21 cellular contexts compared by ENCODE assay signal in the genomic region with DNA sequence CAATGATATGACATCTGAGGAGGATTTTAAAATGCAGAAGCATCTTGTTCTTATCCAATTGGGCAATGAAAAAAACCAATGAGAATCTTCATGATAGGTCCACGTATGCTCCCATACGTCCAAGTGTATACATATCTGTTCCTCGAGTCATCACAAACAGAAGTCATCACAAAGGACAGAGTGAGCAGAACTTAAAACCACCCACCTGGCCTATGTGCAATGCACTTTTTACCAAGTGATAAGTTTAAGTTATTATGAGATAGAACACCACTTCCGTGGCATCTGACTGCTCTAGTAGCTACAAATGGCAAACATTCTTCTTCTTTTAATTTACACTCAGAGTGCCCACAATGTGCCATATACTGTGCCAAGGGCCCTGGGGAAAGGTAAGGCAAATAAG.
"Had no signal": no experiment of that assay in that cellular context is flagged by ENCODE, and none has a peak within 500 bp of the region (broad histone marks: within the 10 kb centered on the region; RNA-seq: fewer than 3 reads in every experiment).

No MANE protein-coding gene starts in this region.

- H3K4me3 Mint-ChIP-seq: activated naive CD4-positive, alpha-beta T cell treated with anti-CD3 and anti-CD28 coated beads, Interleukin-2, amount 50 U/mL, for 24 hours; activated T-helper 1 cell treated with anti-CD3 and anti-CD28 coated beads, Interleukin-12 subunit alpha, Interleukin-12 subunit beta, Interleukin-2, Interleukin-4 antibody, amounts not matched to agents 30 ng/mL and 10 ng/mL and 1 ng/mL, durations not matched to agents 14 hours and 24 hours and 36 hours; brain; memory B cell; neural crest cell; stimulated activated naive B cell treated with anti-CD40 and anti-IgM and Interleukin-4, amounts not matched to agents 10 μg/mL and 1 μg/mL and 100 μg/mL, for 72 hours; T-cell; T-helper 2 cell treated with Interferon-gamma antibody and Interleukin-4, amounts not matched to agents 5 μg/mL and 100 μg/mL, for 36 hours; type B pancreatic cell; WTC11 had no signal

- H3K9me3 Mint-ChIP-seq: activated naive CD4-positive, alpha-beta T cell treated with anti-CD3 and anti-CD28 coated beads, Interleukin-2, amount 50 U/mL, for 24 hours; activated T-helper 1 cell treated with anti-CD3 and anti-CD28 coated beads, Interleukin-12 subunit alpha, Interleukin-12 subunit beta, Interleukin-2, Interleukin-4 antibody, amounts not matched to agents 30 ng/mL and 10 ng/mL and 1 ng/mL, durations not matched to agents 14 hours and 24 hours and 36 hours; memory B cell; neural crest cell; stimulated activated naive B cell treated with anti-CD40 and anti-IgM and Interleukin-4, amounts not matched to agents 10 μg/mL and 1 μg/mL and 100 μg/mL, for 72 hours; T-cell; T-helper 2 cell treated with Interferon-gamma antibody and Interleukin-4, amounts not matched to agents 5 μg/mL and 100 μg/mL, for 36 hours; type B pancreatic cell; WTC11 had no signal

- H3K27me3 Mint-ChIP-seq: activated naive CD4-positive, alpha-beta T cell treated with anti-CD3 and anti-CD28 coated beads, Interleukin-2, amount 50 U/mL, for 24 hours; memory B cell; stimulated activated naive B cell treated with anti-CD40 and anti-IgM and Interleukin-4, amounts not matched to agents 10 μg/mL and 1 μg/mL and 100 μg/mL, for 72 hours; T-cell had no signal

- H3K4me1 Mint-ChIP-seq: memory B cell; stimulated activated naive B cell treated with anti-CD40 and anti-IgM and Interleukin-4, amounts not matched to agents 10 μg/mL and 1 μg/mL and 100 μg/mL, for 72 hours had no signal

- H3K27ac Mint-ChIP-seq: activated naive CD4-positive, alpha-beta T cell treated with anti-CD3 and anti-CD28 coated beads, Interleukin-2, amount 50 U/mL, for 24 hours; activated T-helper 1 cell treated with anti-CD3 and anti-CD28 coated beads, Interleukin-12 subunit alpha, Interleukin-12 subunit beta, Interleukin-2, Interleukin-4 antibody, amounts not matched to agents 30 ng/mL and 10 ng/mL and 1 ng/mL, durations not matched to agents 14 hours and 24 hours and 36 hours; memory B cell; stimulated activated naive B cell treated with anti-CD40 and anti-IgM and Interleukin-4, amounts not matched to agents 10 μg/mL and 1 μg/mL and 100 μg/mL, for 72 hours; T-helper 2 cell treated with Interferon-gamma antibody and Interleukin-4, amounts not matched to agents 5 μg/mL and 100 μg/mL, for 36 hours; type B pancreatic cell; WTC11 had no signal

- H3K36me3 Mint-ChIP-seq: activated naive CD4-positive, alpha-beta T cell treated with anti-CD3 and anti-CD28 coated beads, Interleukin-2, amount 50 U/mL, for 24 hours; brain; memory B cell; stimulated activated naive B cell treated with anti-CD40 and anti-IgM and Interleukin-4, amounts not matched to agents 10 μg/mL and 1 μg/mL and 100 μg/mL, for 72 hours; T-cell; type B pancreatic cell; WTC11 had no signal

- ATAC-seq: gastroesophageal sphincter; heart left ventricle; left colon; stimulated activated naive B cell treated with anti-CD40 and anti-IgM and Interleukin-4, amounts not matched to agents 10 μg/mL and 1 μg/mL and 100 μg/mL, for 72 hours; T-cell had no signal

- DNase-seq: activated gamma-delta T cell treated with Interleukin-2 at 50 U/mL for 16 hours; central memory CD4-positive, alpha-beta T cell; colonic mucosa; dorsolateral prefrontal cortex; esophagus squamous epithelium; heart left ventricle; left colon; retina; sigmoid colon; stimulated activated CD4-positive, alpha-beta T cell treated with anti-CD3 and anti-CD28 coated beads, Interleukin-15, amount 100 ng/mL, for 24 hours; stimulated activated naive B cell treated with anti-CD40 and anti-IgM and Interleukin-4, amounts not matched to agents 10 μg/mL and 1 μg/mL and 100 μg/mL, for 72 hours; T-cell had no signal
